Comparison of ENCODE assay signal across 1 cellular context in genomic region chr21:44071359-44072104, GRCh38.
TF ChIP-seq lines count a peak whose summit lies in the region.

No MANE protein-coding gene starts in this region.

TF ChIP-seq in H1, 55 proteins besides CTCF, POLR2A, EP300 and RAD21:
- TF ChIP-seq EGR1 (IDR thresholded peaks at IDR 0.05; ENCODE audit: borderline replicate concordance, low read depth, low read length) (0 out of 2 replicates have a peak, but pooled peaks have one; percentile 19), YY1 (IDR thresholded peaks at IDR 0.05; ENCODE audit: low read depth, low read length) (no peak)
